ENCODE assay signal across 9 cellular contexts in genomic region chr13:100089633-100090032, GRCh38. TPM values are rescaled to one million over a fixed set of nuclear protein-coding genes. Genes with fewer than 3 reads are reported as not detected.
DNase-seq lines count a peak whose midpoint lies in the region; ATAC-seq, FAIRE-seq and TF ChIP-seq lines count a peak whose summit lies in the region.
"Had no signal": no experiment of that assay in that cellular context is flagged by ENCODE, and none has a peak within 500 bp of the region (broad histone marks: within the 10 kb centered on the region; RNA-seq: fewer than 3 reads in every experiment).

No MANE protein-coding gene starts in this region.

- intact Hi-C loops in esophagus muscularis mucosa (cut with DNase I): loop anchor here (10.0 kb wide), 2 partner anchors 105 to 145 kb away; partner anchors contain the start of gene ZIC2
- intact Hi-C loops in pancreas (cut with DNase I): no loop called here

- H3K27me3 ChIP-seq in SJSA1 (replicated peaks) (no peaks in the 10 kb centered on the region), esophagus muscularis mucosa (no peaks in the 10 kb centered on the region), pancreas (no peaks in the 10 kb centered on the region)

- H3K36me3 ChIP-seq in SJSA1: peaks cover 32% of the 10 kb centered on the region
- H3K36me3 ChIP-seq in esophagus muscularis mucosa: peaks cover 0 to 7% (median 3%) of the 10 kb centered on the region in 4 donors
- H3K36me3 ChIP-seq in pancreas: no peaks in the 10 kb centered on the region

- WGBS in esophagus muscularis mucosa: 4% methylated on average over 5 of the region's 5 CpGs
- 0% methylated on average over 5 of the region's 5 CpGs for WGBS in pancreas, 2 donors

- H3K4me1 ChIP-seq in SJSA1 (replicated peaks) (peaks cover 34% of the 10 kb centered on the region), esophagus muscularis mucosa (peaks cover 16 to 47% (median 31%) of the 10 kb centered on the region in 4 donors), pancreas (peaks cover 0 to 8% (median 0%) of the 10 kb centered on the region in 3 donors)

- no peak for FAIRE-seq in pancreas (lab: Jason Lieb, UNC)
- FAIRE-seq: endometrium had no signal

- H3K27ac ChIP-seq in SJSA1 (peak overlapping the region; percentile 30), esophagus muscularis mucosa (replicated peaks in 1 of 4) (peak overlapping the region; percentile 81 to 91 (median 83)), pancreas (peak overlapping the region; percentile 70 to 92 (median 84))

- peak; percentile 37 to 54 (median 48) for ATAC-seq in pancreas

- DNase-seq in NCI-H1105 treated with DMSO at 0.1 percent for 48 hours (lab: John Stamatoyannopoulos, UW): peak; percentile 11
- no peak for DNase-seq in NCI-H1105 (lab: John Stamatoyannopoulos, UW)
- DNase-seq in HFF-Myc (ENCODE audit: extremely low read depth, low read depth): no peak
- DNase-seq in SJSA1 (ENCODE audit: low read depth in 1 of 2, low spot score in 2 of 2): no peak
- DNase-seq in esophagus muscularis mucosa (ENCODE audit: extremely low spot score): no peak
- no peak for DNase-seq in pancreas
- DNase-seq in MV-4-11 (lab: John Stamatoyannopoulos, UW): no peak
- DNase-seq in retina: no peak

- no peak for TF ChIP-seq EP300 in esophagus muscularis mucosa (IDR thresholded peaks at IDR 0.05)

- H3K4me3 ChIP-seq in HFF-Myc (replicated peaks; ENCODE audit: low read depth, low read length) (peak overlapping the region; percentile 87), SJSA1 (peak overlapping the region; percentile 85), esophagus muscularis mucosa (peak overlapping the region; percentile 81 to 96 (median 87)), pancreas (peak overlapping the region; percentile 73 to 95 (median 86))

- TF ChIP-seq POLR2A in esophagus muscularis mucosa (IDR thresholded peaks at IDR 0.05; ENCODE audit: low read depth): no peak

- TF ChIP-seq CTCF in HFF-Myc (IDR thresholded peaks at IDR 0.05; ENCODE audit: low read depth, low read length, missing control alignments): no peak
- no peak for TF ChIP-seq CTCF in esophagus muscularis mucosa (IDR thresholded peaks at IDR 0.05)
- TF ChIP-seq CTCF in pancreas (IDR thresholded peaks at IDR 0.05): no peak

- no peaks in the 10 kb centered on the region for H3K9me3 ChIP-seq in SJSA1 (replicated peaks)
- no peaks in the 10 kb centered on the region for H3K9me3 ChIP-seq in esophagus muscularis mucosa
- H3K9me3 ChIP-seq in pancreas: no peaks in the 10 kb centered on the region

RNA-seq across cellular contexts. Expression of gene PCCA, which starts 0.7 kb away (rescaled TPM):
- total RNA-seq in SJSA1 (2014; rRNA removed; shearing (Covaris generic)): 28.3 and 29.7 TPM in 2 replicates
- total RNA-seq in esophagus muscularis mucosa (10 to 100 TPM; 33.8 to 40.3 (median 39.0) TPM), pancreas (10 to 100 TPM; 20.4 to 32.1 (median 24.1) TPM)
- polyA plus RNA-seq in pancreas: 10 to 100 TPM; 14.2 to 30.6 TPM

Comparison
In these comparisons a context has a peak if more than half of its experiments do, and no peak if none do; other contexts are left out.
1. H3K27ac ChIP-seq: peak in every context shown above with its lines; median percentile 84 in pancreas; 83 in esophagus muscularis mucosa; 30 in SJSA1.